Comparison of ENCODE assay signal across 2 cellular contexts in the genomic region with DNA sequence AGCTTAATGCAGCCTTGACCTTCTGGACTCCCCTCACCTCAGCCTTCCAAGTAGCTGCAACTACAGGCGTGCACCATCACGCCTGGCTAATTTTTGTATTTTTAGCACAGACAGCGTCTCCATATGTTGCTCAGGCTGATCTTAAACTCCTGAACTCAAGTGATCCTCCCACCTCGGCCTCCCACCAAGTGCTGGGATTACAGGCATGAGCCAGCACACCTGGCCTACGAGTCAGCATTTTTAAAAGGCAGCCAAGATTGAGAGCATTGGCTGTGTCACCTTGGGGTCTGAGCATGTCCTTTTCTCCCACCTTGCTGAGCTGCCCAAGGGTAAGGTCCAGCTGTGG.
TF ChIP-seq lines count a peak whose summit lies in the region.

No MANE protein-coding gene starts in this region.

TF ChIP-seq in IMR-90, 13 proteins besides CTCF, POLR2A, EP300 and RAD21:
- TF ChIP-seq CHD1 (IDR thresholded peaks at IDR 0.05; ENCODE audit: low read depth, low read length) (no peak), MAFK (IDR thresholded peaks at IDR 0.05; ENCODE audit: low read depth, low read length) (peak; percentile 58)

TF ChIP-seq in H1, 55 proteins besides CTCF, POLR2A, EP300 and RAD21:
- TF ChIP-seq, protein P1, sequence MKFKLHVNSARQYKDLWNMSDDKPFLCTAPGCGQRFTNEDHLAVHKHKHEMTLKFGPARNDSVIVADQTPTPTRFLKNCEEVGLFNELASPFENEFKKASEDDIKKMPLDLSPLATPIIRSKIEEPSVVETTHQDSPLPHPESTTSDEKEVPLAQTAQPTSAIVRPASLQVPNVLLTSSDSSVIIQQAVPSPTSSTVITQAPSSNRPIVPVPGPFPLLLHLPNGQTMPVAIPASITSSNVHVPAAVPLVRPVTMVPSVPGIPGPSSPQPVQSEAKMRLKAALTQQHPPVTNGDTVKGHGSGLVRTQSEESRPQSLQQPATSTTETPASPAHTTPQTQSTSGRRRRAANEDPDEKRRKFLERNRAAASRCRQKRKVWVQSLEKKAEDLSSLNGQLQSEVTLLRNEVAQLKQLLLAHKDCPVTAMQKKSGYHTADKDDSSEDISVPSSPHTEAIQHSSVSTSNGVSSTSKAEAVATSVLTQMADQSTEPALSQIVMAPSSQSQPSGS (IDR thresholded peaks at IDR 0.05; ENCODE audit: low read length): no peak
- no peak for TF ChIP-seq ZNF274 (IDR thresholded peaks at IDR 0.05; ENCODE audit: borderline replicate concordance, extremely low read depth, low read length)
- TF ChIP-seq, protein P2, sequence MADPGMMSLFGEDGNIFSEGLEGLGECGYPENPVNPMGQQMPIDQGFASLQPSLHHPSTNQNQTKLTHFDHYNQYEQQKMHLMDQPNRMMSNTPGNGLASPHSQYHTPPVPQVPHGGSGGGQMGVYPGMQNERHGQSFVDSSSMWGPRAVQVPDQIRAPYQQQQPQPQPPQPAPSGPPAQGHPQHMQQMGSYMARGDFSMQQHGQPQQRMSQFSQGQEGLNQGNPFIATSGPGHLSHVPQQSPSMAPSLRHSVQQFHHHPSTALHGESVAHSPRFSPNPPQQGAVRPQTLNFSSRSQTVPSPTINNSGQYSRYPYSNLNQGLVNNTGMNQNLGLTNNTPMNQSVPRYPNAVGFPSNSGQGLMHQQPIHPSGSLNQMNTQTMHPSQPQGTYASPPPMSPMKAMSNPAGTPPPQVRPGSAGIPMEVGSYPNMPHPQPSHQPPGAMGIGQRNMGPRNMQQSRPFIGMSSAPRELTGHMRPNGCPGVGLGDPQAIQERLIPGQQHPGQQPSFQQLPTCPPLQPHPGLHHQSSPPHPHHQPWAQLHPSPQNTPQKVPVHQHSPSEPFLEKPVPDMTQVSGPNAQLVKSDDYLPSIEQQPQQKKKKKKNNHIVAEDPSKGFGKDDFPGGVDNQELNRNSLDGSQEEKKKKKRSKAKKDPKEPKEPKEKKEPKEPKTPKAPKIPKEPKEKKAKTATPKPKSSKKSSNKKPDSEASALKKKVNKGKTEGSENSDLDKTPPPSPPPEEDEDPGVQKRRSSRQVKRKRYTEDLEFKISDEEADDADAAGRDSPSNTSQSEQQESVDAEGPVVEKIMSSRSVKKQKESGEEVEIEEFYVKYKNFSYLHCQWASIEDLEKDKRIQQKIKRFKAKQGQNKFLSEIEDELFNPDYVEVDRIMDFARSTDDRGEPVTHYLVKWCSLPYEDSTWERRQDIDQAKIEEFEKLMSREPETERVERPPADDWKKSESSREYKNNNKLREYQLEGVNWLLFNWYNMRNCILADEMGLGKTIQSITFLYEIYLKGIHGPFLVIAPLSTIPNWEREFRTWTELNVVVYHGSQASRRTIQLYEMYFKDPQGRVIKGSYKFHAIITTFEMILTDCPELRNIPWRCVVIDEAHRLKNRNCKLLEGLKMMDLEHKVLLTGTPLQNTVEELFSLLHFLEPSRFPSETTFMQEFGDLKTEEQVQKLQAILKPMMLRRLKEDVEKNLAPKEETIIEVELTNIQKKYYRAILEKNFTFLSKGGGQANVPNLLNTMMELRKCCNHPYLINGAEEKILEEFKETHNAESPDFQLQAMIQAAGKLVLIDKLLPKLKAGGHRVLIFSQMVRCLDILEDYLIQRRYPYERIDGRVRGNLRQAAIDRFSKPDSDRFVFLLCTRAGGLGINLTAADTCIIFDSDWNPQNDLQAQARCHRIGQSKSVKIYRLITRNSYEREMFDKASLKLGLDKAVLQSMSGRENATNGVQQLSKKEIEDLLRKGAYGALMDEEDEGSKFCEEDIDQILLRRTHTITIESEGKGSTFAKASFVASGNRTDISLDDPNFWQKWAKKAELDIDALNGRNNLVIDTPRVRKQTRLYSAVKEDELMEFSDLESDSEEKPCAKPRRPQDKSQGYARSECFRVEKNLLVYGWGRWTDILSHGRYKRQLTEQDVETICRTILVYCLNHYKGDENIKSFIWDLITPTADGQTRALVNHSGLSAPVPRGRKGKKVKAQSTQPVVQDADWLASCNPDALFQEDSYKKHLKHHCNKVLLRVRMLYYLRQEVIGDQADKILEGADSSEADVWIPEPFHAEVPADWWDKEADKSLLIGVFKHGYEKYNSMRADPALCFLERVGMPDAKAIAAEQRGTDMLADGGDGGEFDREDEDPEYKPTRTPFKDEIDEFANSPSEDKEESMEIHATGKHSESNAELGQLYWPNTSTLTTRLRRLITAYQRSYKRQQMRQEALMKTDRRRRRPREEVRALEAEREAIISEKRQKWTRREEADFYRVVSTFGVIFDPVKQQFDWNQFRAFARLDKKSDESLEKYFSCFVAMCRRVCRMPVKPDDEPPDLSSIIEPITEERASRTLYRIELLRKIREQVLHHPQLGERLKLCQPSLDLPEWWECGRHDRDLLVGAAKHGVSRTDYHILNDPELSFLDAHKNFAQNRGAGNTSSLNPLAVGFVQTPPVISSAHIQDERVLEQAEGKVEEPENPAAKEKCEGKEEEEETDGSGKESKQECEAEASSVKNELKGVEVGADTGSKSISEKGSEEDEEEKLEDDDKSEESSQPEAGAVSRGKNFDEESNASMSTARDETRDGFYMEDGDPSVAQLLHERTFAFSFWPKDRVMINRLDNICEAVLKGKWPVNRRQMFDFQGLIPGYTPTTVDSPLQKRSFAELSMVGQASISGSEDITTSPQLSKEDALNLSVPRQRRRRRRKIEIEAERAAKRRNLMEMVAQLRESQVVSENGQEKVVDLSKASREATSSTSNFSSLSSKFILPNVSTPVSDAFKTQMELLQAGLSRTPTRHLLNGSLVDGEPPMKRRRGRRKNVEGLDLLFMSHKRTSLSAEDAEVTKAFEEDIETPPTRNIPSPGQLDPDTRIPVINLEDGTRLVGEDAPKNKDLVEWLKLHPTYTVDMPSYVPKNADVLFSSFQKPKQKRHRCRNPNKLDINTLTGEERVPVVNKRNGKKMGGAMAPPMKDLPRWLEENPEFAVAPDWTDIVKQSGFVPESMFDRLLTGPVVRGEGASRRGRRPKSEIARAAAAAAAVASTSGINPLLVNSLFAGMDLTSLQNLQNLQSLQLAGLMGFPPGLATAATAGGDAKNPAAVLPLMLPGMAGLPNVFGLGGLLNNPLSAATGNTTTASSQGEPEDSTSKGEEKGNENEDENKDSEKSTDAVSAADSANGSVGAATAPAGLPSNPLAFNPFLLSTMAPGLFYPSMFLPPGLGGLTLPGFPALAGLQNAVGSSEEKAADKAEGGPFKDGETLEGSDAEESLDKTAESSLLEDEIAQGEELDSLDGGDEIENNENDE (IDR thresholded peaks at IDR 0.05; ENCODE audit: insufficient replicate concordance, low read length): no peak
- no peak for TF ChIP-seq TCF12 (IDR thresholded peaks at IDR 0.05; ENCODE audit: low read depth, low read length)
- no peak for TF ChIP-seq EGR1 (IDR thresholded peaks at IDR 0.05; ENCODE audit: borderline replicate concordance, low read depth, low read length)
- TF ChIP-seq, protein P3, sequence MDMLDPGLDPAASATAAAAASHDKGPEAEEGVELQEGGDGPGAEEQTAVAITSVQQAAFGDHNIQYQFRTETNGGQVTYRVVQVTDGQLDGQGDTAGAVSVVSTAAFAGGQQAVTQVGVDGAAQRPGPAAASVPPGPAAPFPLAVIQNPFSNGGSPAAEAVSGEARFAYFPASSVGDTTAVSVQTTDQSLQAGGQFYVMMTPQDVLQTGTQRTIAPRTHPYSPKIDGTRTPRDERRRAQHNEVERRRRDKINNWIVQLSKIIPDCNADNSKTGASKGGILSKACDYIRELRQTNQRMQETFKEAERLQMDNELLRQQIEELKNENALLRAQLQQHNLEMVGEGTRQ (IDR thresholded peaks at IDR 0.05; ENCODE audit: low read length): no peak
- no peak for TF ChIP-seq CHD1 (IDR thresholded peaks at IDR 0.05; ENCODE audit: low read depth, low read length)
- TF ChIP-seq SP1 (IDR thresholded peaks at IDR 0.05; ENCODE audit: low read depth, low read length): no peak
- TF ChIP-seq, protein P4, sequence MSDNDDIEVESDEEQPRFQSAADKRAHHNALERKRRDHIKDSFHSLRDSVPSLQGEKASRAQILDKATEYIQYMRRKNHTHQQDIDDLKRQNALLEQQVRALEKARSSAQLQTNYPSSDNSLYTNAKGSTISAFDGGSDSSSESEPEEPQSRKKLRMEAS (IDR thresholded peaks at IDR 0.05): no peak
- TF ChIP-seq JUND (IDR thresholded peaks at IDR 0.05; ENCODE audit: low read length): no peak
- TF ChIP-seq MAFK (IDR thresholded peaks at IDR 0.05; ENCODE audit: low read depth, low read length): peak; percentile 77; the same call in 1 of the 2 replicates
- TF ChIP-seq SUZ12 (IDR thresholded peaks at IDR 0.05; ENCODE audit: low read length): no peak
- no peak for TF ChIP-seq KDM5A (IDR thresholded peaks at IDR 0.05; ENCODE audit: low read length)
- TF ChIP-seq KDM4A (IDR thresholded peaks at IDR 0.05; ENCODE audit: low read depth, low read length, severe bottlenecking): no peak
- TF ChIP-seq BACH1 (IDR thresholded peaks at IDR 0.05; ENCODE audit: low read length): peak; percentile 95
